ENCODE assay signal across 1 cellular context in the genomic region with DNA sequence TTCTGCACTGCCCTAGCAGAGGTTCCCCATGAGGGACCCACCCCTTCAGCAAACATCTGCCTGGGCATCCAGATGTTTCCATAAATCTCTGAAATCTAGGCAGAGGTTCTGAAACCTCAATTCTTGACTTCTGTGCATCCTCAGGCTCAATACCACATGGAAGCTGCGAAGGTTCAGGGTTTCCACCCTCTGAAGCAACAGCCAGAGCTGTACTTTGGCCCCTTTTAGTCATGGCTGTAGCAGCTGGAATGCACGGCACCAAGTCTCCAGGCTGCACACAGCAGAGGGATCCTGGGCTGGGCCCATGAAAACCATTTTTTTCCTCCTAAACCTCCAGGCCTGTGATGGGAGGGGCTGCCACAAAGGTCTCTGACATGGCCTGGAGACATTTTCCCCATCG.
TF ChIP-seq lines count a peak whose summit lies in the region.

No MANE protein-coding gene starts in this region.

TF ChIP-seq in HepG2, 621 proteins besides CTCF, POLR2A, EP300 and RAD21 (continued from another document and continues in another):
- TF ChIP-seq FOSL2 (CRISPR knock-in tag; IDR thresholded peaks at IDR 0.05): peak; percentile 55
- TF ChIP-seq ZNF460 (CRISPR knock-in tag; IDR thresholded peaks at IDR 0.05; ENCODE audit: borderline replicate concordance): no peak
- TF ChIP-seq PRPF4 (IDR thresholded peaks at IDR 0.05; ENCODE audit: low read depth, low read length, poor library complexity, severe bottlenecking): no peak
- TF ChIP-seq ZNF549 (CRISPR knock-in tag; IDR thresholded peaks at IDR 0.05): no peak
- TF ChIP-seq AKAP8 (CRISPR knock-in tag; IDR thresholded peaks at IDR 0.05): no peak
- TF ChIP-seq FOXP1 (IDR thresholded peaks at IDR 0.05): no peak
- TF ChIP-seq FOXP1 (CRISPR knock-in tag; IDR thresholded peaks at IDR 0.05): no peak
- TF ChIP-seq, protein P1, sequence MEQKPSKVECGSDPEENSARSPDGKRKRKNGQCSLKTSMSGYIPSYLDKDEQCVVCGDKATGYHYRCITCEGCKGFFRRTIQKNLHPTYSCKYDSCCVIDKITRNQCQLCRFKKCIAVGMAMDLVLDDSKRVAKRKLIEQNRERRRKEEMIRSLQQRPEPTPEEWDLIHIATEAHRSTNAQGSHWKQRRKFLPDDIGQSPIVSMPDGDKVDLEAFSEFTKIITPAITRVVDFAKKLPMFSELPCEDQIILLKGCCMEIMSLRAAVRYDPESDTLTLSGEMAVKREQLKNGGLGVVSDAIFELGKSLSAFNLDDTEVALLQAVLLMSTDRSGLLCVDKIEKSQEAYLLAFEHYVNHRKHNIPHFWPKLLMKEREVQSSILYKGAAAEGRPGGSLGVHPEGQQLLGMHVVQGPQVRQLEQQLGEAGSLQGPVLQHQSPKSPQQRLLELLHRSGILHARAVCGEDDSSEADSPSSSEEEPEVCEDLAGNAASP (CRISPR knock-in tag; IDR thresholded peaks at IDR 0.05; ENCODE audit: borderline replicate concordance): no peak
- TF ChIP-seq ZFP1 (CRISPR knock-in tag; IDR thresholded peaks at IDR 0.05): no peak
- no peak for TF ChIP-seq KDM3A (CRISPR knock-in tag; IDR thresholded peaks at IDR 0.05; ENCODE audit: low read depth)
- no peak for TF ChIP-seq MIER3 (CRISPR knock-in tag; IDR thresholded peaks at IDR 0.05; ENCODE audit: borderline replicate concordance)
- no peak for TF ChIP-seq SOX6 (IDR thresholded peaks at IDR 0.05)
- no peak for TF ChIP-seq SOX6 (CRISPR knock-in tag; IDR thresholded peaks at IDR 0.05)
- TF ChIP-seq CBX1 (IDR thresholded peaks at IDR 0.05; ENCODE audit: low read depth): no peak
- TF ChIP-seq CEBPG (CRISPR knock-in tag; IDR thresholded peaks at IDR 0.05): peak; percentile 65; the same call in 1 of the 2 replicates
- TF ChIP-seq ZNF7 (CRISPR knock-in tag; IDR thresholded peaks at IDR 0.05): 0 out of 2 replicates have a peak, but pooled peaks have one; percentile 74
- TF ChIP-seq PHF20 (CRISPR knock-in tag; IDR thresholded peaks at IDR 0.05): no peak
- TF ChIP-seq TAF15 (IDR thresholded peaks at IDR 0.05; ENCODE audit: low read depth, low read length, poor library complexity, severe bottlenecking): no peak
- TF ChIP-seq NCOR1 (IDR thresholded peaks at IDR 0.05; ENCODE audit: borderline replicate concordance, low read length): 0 out of 2 replicates have a peak, but pooled peaks have one; percentile 29
- TF ChIP-seq, protein P2, sequence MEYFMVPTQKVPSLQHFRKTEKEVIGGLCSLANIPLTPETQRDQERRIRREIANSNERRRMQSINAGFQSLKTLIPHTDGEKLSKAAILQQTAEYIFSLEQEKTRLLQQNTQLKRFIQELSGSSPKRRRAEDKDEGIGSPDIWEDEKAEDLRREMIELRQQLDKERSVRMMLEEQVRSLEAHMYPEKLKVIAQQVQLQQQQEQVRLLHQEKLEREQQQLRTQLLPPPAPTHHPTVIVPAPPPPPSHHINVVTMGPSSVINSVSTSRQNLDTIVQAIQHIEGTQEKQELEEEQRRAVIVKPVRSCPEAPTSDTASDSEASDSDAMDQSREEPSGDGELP (IDR thresholded peaks at IDR 0.05; ENCODE audit: borderline replicate concordance, low read depth): peak; percentile 42; the same call in 1 of the 2 replicates
- TF ChIP-seq HOXA7 (CRISPR knock-in tag; IDR thresholded peaks at IDR 0.05): no peak
- TF ChIP-seq ZNF615 (CRISPR knock-in tag; IDR thresholded peaks at IDR 0.05; ENCODE audit: borderline replicate concordance): no peak
- TF ChIP-seq PHB2 (IDR thresholded peaks at IDR 0.05; ENCODE audit: partially characterized antibody): no peak
- TF ChIP-seq ZNF124 (CRISPR knock-in tag; IDR thresholded peaks at IDR 0.05): no peak
- no peak for TF ChIP-seq SOX13 (IDR thresholded peaks at IDR 0.05)
- TF ChIP-seq SOX13 (CRISPR knock-in tag; conservative IDR thresholded peaks at IDR 0.05 in 1 of 2, IDR thresholded peaks at IDR 0.05 in 1 of 2): no peak
- no peak for TF ChIP-seq MBD4 (IDR thresholded peaks at IDR 0.05; ENCODE audit: borderline replicate concordance, low read length)
- TF ChIP-seq, protein P3, sequence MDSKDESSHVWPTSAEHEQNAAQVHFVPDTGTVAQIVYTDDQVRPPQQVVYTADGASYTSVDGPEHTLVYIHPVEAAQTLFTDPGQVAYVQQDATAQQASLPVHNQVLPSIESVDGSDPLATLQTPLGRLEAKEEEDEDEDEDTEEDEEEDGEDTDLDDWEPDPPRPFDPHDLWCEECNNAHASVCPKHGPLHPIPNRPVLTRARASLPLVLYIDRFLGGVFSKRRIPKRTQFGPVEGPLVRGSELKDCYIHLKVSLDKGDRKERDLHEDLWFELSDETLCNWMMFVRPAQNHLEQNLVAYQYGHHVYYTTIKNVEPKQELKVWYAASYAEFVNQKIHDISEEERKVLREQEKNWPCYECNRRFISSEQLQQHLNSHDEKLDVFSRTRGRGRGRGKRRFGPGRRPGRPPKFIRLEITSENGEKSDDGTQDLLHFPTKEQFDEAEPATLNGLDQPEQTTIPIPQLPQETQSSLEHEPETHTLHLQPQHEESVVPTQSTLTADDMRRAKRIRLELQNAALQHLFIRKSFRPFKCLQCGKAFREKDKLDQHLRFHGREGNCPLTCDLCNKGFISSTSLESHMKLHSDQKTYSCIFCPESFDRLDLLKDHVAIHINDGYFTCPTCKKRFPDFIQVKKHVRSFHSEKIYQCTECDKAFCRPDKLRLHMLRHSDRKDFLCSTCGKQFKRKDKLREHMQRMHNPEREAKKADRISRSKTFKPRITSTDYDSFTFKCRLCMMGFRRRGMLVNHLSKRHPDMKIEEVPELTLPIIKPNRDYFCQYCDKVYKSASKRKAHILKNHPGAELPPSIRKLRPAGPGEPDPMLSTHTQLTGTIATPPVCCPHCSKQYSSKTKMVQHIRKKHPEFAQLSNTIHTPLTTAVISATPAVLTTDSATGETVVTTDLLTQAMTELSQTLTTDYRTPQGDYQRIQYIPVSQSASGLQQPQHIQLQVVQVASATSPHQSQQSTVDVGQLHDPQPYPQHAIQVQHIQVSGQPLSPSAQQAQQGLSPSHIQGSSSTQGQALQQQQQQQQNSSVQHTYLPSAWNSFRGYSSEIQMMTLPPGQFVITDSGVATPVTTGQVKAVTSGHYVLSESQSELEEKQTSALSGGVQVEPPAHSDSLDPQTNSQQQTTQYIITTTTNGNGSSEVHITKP (CRISPR knock-in tag; IDR thresholded peaks at IDR 0.05; ENCODE audit: low read depth): no peak
- no peak for TF ChIP-seq ZNF577 (CRISPR knock-in tag; IDR thresholded peaks at IDR 0.05; ENCODE audit: borderline replicate concordance, low read depth)
- TF ChIP-seq, protein P4, sequence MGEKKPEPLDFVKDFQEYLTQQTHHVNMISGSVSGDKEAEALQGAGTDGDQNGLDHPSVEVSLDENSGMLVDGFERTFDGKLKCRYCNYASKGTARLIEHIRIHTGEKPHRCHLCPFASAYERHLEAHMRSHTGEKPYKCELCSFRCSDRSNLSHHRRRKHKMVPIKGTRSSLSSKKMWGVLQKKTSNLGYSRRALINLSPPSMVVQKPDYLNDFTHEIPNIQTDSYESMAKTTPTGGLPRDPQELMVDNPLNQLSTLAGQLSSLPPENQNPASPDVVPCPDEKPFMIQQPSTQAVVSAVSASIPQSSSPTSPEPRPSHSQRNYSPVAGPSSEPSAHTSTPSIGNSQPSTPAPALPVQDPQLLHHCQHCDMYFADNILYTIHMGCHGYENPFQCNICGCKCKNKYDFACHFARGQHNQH (CRISPR knock-in tag; IDR thresholded peaks at IDR 0.05): 0 out of 2 replicates have a peak, but pooled peaks have one; percentile 34
- TF ChIP-seq CCDC6 (CRISPR knock-in tag; IDR thresholded peaks at IDR 0.05): no peak
- TF ChIP-seq, protein P5, sequence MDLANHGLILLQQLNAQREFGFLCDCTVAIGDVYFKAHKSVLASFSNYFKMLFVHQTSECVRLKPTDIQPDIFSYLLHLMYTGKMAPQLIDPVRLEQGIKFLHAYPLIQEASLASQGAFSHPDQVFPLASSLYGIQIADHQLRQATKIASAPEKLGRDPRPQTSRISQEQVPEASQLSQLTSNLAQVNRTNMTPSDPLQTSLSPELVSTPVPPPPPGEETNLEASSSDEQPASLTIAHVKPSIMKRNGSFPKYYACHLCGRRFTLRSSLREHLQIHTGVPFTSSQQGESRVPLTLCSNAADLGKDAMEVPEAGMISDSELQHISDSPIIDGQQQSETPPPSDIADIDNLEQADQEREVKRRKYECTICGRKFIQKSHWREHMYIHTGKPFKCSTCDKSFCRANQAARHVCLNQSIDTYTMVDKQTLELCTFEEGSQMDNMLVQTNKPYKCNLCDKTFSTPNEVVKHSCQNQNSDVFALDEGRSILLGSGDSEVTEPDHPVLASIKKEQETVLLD (CRISPR knock-in tag; IDR thresholded peaks at IDR 0.05; ENCODE audit: low read depth): no peak
- no peak for TF ChIP-seq ARNT2 (CRISPR knock-in tag; IDR thresholded peaks at IDR 0.05; ENCODE audit: low read depth)
- TF ChIP-seq, protein P6, sequence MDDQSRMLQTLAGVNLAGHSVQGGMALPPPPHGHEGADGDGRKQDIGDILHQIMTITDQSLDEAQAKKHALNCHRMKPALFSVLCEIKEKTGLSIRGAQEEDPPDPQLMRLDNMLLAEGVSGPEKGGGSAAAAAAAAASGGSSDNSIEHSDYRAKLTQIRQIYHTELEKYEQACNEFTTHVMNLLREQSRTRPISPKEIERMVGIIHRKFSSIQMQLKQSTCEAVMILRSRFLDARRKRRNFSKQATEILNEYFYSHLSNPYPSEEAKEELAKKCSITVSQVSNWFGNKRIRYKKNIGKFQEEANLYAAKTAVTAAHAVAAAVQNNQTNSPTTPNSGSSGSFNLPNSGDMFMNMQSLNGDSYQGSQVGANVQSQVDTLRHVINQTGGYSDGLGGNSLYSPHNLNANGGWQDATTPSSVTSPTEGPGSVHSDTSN (CRISPR knock-in tag; IDR thresholded peaks at IDR 0.05; ENCODE audit: borderline replicate concordance): no peak
- TF ChIP-seq, protein P7, sequence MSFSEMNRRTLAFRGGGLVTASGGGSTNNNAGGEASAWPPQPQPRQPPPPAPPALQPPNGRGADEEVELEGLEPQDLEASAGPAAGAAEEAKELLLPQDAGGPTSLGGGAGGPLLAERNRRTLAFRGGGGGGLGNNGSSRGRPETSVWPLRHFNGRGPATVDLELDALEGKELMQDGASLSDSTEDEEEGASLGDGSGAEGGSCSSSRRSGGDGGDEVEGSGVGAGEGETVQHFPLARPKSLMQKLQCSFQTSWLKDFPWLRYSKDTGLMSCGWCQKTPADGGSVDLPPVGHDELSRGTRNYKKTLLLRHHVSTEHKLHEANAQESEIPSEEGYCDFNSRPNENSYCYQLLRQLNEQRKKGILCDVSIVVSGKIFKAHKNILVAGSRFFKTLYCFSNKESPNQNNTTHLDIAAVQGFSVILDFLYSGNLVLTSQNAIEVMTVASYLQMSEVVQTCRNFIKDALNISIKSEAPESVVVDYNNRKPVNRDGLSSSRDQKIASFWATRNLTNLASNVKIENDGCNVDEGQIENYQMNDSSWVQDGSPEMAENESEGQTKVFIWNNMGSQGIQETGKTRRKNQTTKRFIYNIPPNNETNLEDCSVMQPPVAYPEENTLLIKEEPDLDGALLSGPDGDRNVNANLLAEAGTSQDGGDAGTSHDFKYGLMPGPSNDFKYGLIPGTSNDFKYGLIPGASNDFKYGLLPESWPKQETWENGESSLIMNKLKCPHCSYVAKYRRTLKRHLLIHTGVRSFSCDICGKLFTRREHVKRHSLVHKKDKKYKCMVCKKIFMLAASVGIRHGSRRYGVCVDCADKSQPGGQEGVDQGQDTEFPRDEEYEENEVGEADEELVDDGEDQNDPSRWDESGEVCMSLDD (CRISPR knock-in tag; IDR thresholded peaks at IDR 0.05; ENCODE audit: borderline replicate concordance): no peak
- no peak for TF ChIP-seq ZNF256 (CRISPR knock-in tag; conservative IDR thresholded peaks at IDR 0.05)
- TF ChIP-seq SMYD3 (CRISPR knock-in tag; IDR thresholded peaks at IDR 0.05): no peak
- TF ChIP-seq, protein P8, sequence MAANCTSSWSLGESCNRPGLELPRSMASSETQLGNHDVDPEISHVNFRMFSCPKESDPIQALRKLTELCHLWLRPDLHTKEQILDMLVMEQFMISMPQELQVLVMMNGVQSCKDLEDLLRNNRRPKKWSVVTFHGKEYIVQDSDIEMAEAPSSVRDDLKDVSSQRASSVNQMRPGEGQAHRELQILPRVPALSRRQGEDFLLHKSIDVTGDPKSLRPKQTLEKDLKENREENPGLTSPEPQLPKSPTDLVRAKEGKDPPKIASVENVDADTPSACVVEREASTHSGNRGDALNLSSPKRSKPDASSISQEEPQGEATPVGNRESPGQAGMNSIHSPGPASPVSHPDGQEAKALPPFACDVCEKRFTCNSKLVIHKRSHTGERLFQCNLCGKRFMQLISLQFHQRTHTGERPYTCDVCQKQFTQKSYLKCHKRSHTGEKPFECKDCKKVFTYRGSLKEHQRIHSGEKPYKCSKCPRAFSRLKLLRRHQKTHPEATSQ (CRISPR knock-in tag; IDR thresholded peaks at IDR 0.05; ENCODE audit: borderline replicate concordance): no peak
- no peak for TF ChIP-seq ZNF292 (CRISPR knock-in tag; IDR thresholded peaks at IDR 0.05; ENCODE audit: borderline replicate concordance, low read depth)
- no peak for TF ChIP-seq CBX2 (IDR thresholded peaks at IDR 0.05; ENCODE audit: low read depth, low read length)
- no peak for TF ChIP-seq CBX2 (CRISPR knock-in tag; IDR thresholded peaks at IDR 0.05; ENCODE audit: low read depth)
- TF ChIP-seq FOXM1 (CRISPR knock-in tag; IDR thresholded peaks at IDR 0.05): no peak
- TF ChIP-seq FOXO1 (CRISPR knock-in tag; IDR thresholded peaks at IDR 0.05): no peak
- TF ChIP-seq, protein P9, sequence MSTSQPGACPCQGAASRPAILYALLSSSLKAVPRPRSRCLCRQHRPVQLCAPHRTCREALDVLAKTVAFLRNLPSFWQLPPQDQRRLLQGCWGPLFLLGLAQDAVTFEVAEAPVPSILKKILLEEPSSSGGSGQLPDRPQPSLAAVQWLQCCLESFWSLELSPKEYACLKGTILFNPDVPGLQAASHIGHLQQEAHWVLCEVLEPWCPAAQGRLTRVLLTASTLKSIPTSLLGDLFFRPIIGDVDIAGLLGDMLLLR (CRISPR knock-in tag; IDR thresholded peaks at IDR 0.05): no peak
- no peak for TF ChIP-seq ARHGAP35 (CRISPR knock-in tag; IDR thresholded peaks at IDR 0.05; ENCODE audit: borderline replicate concordance)
- no peak for TF ChIP-seq TBX2 (CRISPR knock-in tag; IDR thresholded peaks at IDR 0.05; ENCODE audit: borderline replicate concordance)
- TF ChIP-seq ZSCAN12 (CRISPR knock-in tag; IDR thresholded peaks at IDR 0.05): no peak
